ENCODE assay signal across 8 cellular contexts in the genomic region with DNA sequence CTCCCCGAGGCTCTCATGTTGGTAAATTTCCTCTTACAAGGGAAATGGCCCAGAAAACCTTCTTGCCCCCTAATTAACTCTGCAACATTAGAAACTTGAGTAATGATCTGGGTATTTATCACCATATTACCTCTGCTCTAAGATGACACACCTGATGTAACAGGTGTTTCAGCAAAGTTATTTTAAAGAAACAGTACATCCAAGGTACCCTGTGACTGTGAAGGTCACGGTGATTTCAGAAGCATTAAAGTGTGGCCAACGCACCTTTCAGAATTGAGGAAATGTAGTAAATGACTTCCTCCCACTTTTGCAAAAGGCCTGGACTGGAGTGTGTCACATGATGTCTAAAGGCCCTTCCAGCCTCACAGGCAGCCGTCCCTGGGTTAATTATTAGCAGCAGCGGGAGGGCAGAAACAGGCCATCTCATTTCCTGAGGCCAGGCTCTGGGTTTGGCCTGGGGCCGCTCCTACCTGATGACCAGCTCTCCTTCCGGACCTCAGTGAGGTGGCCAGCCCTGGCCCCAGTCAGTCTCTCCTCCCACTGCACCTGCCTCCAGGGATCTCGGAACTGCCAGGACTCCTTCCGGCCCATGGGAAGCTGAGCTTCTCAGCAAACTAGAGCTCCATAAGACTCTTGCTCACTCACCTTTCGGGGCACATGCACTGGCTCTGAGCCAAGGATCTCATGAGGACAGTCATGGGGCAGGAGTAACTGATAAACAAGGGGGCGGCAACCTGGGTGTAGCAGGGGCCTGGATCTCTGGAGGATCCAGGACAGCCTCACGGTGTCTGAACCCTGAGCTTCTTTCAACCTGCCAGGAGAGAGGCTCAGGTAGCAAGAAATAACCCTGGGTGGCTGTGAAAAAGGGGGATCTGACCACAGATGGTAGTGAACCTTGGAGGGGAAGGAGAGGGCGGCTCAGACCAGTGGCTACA. TPM values are rescaled to one million over a fixed set of nuclear protein-coding genes. Genes with fewer than 3 reads are reported as not detected.
DNase-seq lines count a peak whose midpoint lies in the region; ATAC-seq and TF ChIP-seq lines count a peak whose summit lies in the region.

No MANE protein-coding gene starts in this region.

- in situ Hi-C loops in GM13976 (cut with MboI; ENCODE audit: low sequenced_read_pairs, unreplicated experiment), result no loop called here

- H3K4me3 ChIP-seq in lower leg skin (ENCODE audit: low read depth, poor library complexity, severe bottlenecking), result no peak overlapping the region

- DNase-seq in GM13976 (ENCODE audit: low spot score), result peak; percentile 44
- peak; percentile 33 for DNase-seq in NCI-H510A (lab: John Stamatoyannopoulos, UW)
- DNase-seq in islet precursor cell, result peak; percentile 93
- DNase-seq in stimulated activated CD4-positive, alpha-beta T cell treated with anti-CD3 and anti-CD28 coated beads, Interleukin-2, amount 100 ng/mL, for 24 hours, result no peak
- no peak for DNase-seq in NCI-H1092 (lab: John Stamatoyannopoulos, UW)
- no peak for DNase-seq in stimulated activated CD8-positive, alpha-beta memory T cell treated with anti-CD3 and anti-CD28 coated beads, Interleukin-4, amount 100 ng/mL, for 48 hours
- no peak for DNase-seq in lower leg skin (ENCODE audit: low spot score in 2 of 2)

- TF ChIP-seq CTCF in GM13976 (IDR thresholded peaks at IDR 0.05; ENCODE audit: borderline replicate concordance, control extremely low read depth, extremely low read depth, insufficient read depth, missing control alignments) (no peak), lower leg skin (IDR thresholded peaks at IDR 0.05) (no peak)

- intact Hi-C loops in lower leg skin (cut with DNase I; ENCODE audit: low total_unique reads), result loop anchor here (10.0 kb wide), 1 partner anchor 1847 kb away; no protein-coding TSS in a partner anchor

- WGBS in lower leg skin, 2 donors, result 66 to 73% methylated on average over 11 to 13 of the region's 13 CpGs

- no peak for TF ChIP-seq POLR2A in lower leg skin (IDR thresholded peaks at IDR 0.05)

- peak; percentile 63 for ATAC-seq in HG02623 (IDR thresholded peaks at IDR 0.05; ENCODE audit: unreplicated experiment)

RNA-seq across cellular contexts. Expression of a gene that starts 20.6 kb away (rescaled TPM):
- 10 to 100 TPM; 36.4 to 44.5 (median 40.7) TPM for total RNA-seq in lower leg skin

Comparison
In these comparisons a context has a peak if more than half of its experiments do, and no peak if none do; other contexts are left out.
1. DNase-seq: peak in GM13976 (single experiment), NCI-H510A (single experiment) and islet precursor cell (single experiment); none in stimulated activated CD4-positive, alpha-beta T cell treated with anti-CD3 and anti-CD28 coated beads, Interleukin-2, amount 100 ng/mL, for 24 hours (0 of 2), NCI-H1092 (single experiment), stimulated activated CD8-positive, alpha-beta memory T cell treated with anti-CD3 and anti-CD28 coated beads, Interleukin-4, amount 100 ng/mL, for 48 hours (single experiment) and lower leg skin (0 of 2).